In genomic region chr7:19970514-19970913, GRCh38 we compare ENCODE assay signal across 21 cellular contexts.
"Had no signal": no experiment of that assay in that cellular context is flagged by ENCODE, and none has a peak within 500 bp of the region (broad histone marks: within the 10 kb centered on the region; RNA-seq: fewer than 3 reads in every experiment).

No MANE protein-coding gene starts in this region.

- H3K36me3 ChIP-seq: brain microvascular endothelial cell, colonic mucosa, gastroesophageal sphincter, heart left ventricle, thoracic aorta, upper lobe of right lung had no signal

- H3K27ac Mint-ChIP-seq: activated CD4-positive, alpha-beta T cell treated with anti-CD3 and anti-CD28 coated beads, Interleukin-2, amount 10 ng/mL, durations not matched to agents 7 days and 5 days; activated CD8-positive, alpha-beta T cell treated with anti-CD3 and anti-CD28 coated beads, Interleukin-2, amount 10 ng/mL, durations not matched to agents 7 days and 5 days; activated T-cell treated with anti-CD3 and anti-CD28 coated beads, Interleukin-2, amount 50 U/mL, for 24 hours; activated T-helper 2 cell treated with anti-CD3 and anti-CD28 coated beads, Interferon-gamma antibody, Interleukin-2, Interleukin-4, amounts not matched to agents 10 μg/mL and 5 μg/mL and 100 μg/mL, durations not matched to agents 14 hours and 24 hours and 36 hours; naive thymus-derived CD8-positive, alpha-beta T cell; stimulated activated effector memory CD8-positive, alpha-beta T cell treated with anti-CD3 and anti-CD28 coated beads, Interleukin-12 subunit alpha, Interleukin-12 subunit beta, amount 100 ng/mL, for 72 hours had no signal

- H3K27me3 Mint-ChIP-seq: activated CD4-positive, alpha-beta T cell treated with anti-CD3 and anti-CD28 coated beads, Interleukin-2, amount 10 ng/mL, durations not matched to agents 7 days and 5 days; activated T-cell treated with anti-CD3 and anti-CD28 coated beads, Interleukin-2, amount 50 U/mL, for 24 hours; central memory CD8-positive, alpha-beta T cell had no signal

- ATAC-seq: activated CD8-positive, alpha-beta T cell treated with anti-CD3 and anti-CD28 coated beads, Interleukin-2, amount 10 ng/mL, durations not matched to agents 7 days and 5 days; esophagus mucosa; gastroesophageal sphincter; heart left ventricle; naive thymus-derived CD8-positive, alpha-beta T cell; sciatic nerve; stimulated activated effector memory CD8-positive, alpha-beta T cell treated with anti-CD3 and anti-CD28 coated beads, Interleukin-12 subunit alpha, Interleukin-12 subunit beta, amount 100 ng/mL, for 72 hours; upper lobe of right lung had no signal

- H3K27me3 ChIP-seq: brain microvascular endothelial cell, colonic mucosa, gastroesophageal sphincter, heart left ventricle, upper lobe of right lung had no signal

- H3K27ac ChIP-seq: brain microvascular endothelial cell, gastroesophageal sphincter, heart left ventricle, parathyroid adenoma, thoracic aorta, upper lobe of right lung had no signal

- H3K4me3 Mint-ChIP-seq: activated CD4-positive, alpha-beta T cell treated with anti-CD3 and anti-CD28 coated beads, Interleukin-2, amount 10 ng/mL, durations not matched to agents 7 days and 5 days; activated CD8-positive, alpha-beta T cell treated with anti-CD3 and anti-CD28 coated beads, Interleukin-2, amount 10 ng/mL, durations not matched to agents 7 days and 5 days; activated T-cell treated with anti-CD3 and anti-CD28 coated beads, Interleukin-2, amount 50 U/mL, for 24 hours; central memory CD8-positive, alpha-beta T cell; naive thymus-derived CD8-positive, alpha-beta T cell; stimulated activated effector memory CD8-positive, alpha-beta T cell treated with anti-CD3 and anti-CD28 coated beads, Interleukin-12 subunit alpha, Interleukin-12 subunit beta, amount 100 ng/mL, for 72 hours had no signal

- H3K4me1 ChIP-seq: colonic mucosa, gastroesophageal sphincter, heart left ventricle, parathyroid adenoma, upper lobe of right lung had no signal

- DNase-seq: activated CD4-positive, alpha-beta T cell treated with anti-CD3 and anti-CD28 coated beads, Interleukin-2, amount 10 ng/mL, durations not matched to agents 7 days and 5 days; activated CD8-positive, alpha-beta T cell treated with anti-CD3 and anti-CD28 coated beads, Interleukin-2, amount 10 ng/mL, durations not matched to agents 7 days and 5 days; activated naive CD4-positive, alpha-beta T cell treated with Interleukin-2 at 50 U/mL for 16 hours; activated T-cell treated with anti-CD3 and anti-CD28 coated beads, Interleukin-2, amount 50 U/mL, for 24 hours; anterior cingulate cortex; heart left ventricle; naive thymus-derived CD8-positive, alpha-beta T cell; stimulated activated CD4-positive, alpha-beta T cell treated with anti-CD3 and anti-CD28 coated beads, Interleukin-4, amount 100 ng/mL, for 24 hours; upper lobe of right lung had no signal

- H3K9me3 Mint-ChIP-seq: activated CD4-positive, alpha-beta T cell treated with anti-CD3 and anti-CD28 coated beads, Interleukin-2, amount 10 ng/mL, durations not matched to agents 7 days and 5 days; activated T-cell treated with anti-CD3 and anti-CD28 coated beads, Interleukin-2, amount 50 U/mL, for 24 hours; activated T-helper 2 cell treated with anti-CD3 and anti-CD28 coated beads, Interferon-gamma antibody, Interleukin-2, Interleukin-4, amounts not matched to agents 10 μg/mL and 5 μg/mL and 100 μg/mL, durations not matched to agents 14 hours and 24 hours and 36 hours; naive thymus-derived CD8-positive, alpha-beta T cell had no signal

- H3K36me3 Mint-ChIP-seq: naive thymus-derived CD8-positive, alpha-beta T cell; stimulated activated effector memory CD8-positive, alpha-beta T cell treated with anti-CD3 and anti-CD28 coated beads, Interleukin-12 subunit alpha, Interleukin-12 subunit beta, amount 100 ng/mL, for 72 hours had no signal

- H3K9me3 ChIP-seq: colonic mucosa, gastroesophageal sphincter, heart left ventricle, thoracic aorta, upper lobe of right lung had no signal

- H3K4me1 Mint-ChIP-seq: activated CD4-positive, alpha-beta T cell treated with anti-CD3 and anti-CD28 coated beads, Interleukin-2, amount 10 ng/mL, durations not matched to agents 7 days and 5 days; central memory CD8-positive, alpha-beta T cell; naive thymus-derived CD8-positive, alpha-beta T cell; stimulated activated effector memory CD8-positive, alpha-beta T cell treated with anti-CD3 and anti-CD28 coated beads, Interleukin-12 subunit alpha, Interleukin-12 subunit beta, amount 100 ng/mL, for 72 hours had no signal

- H2AFZ ChIP-seq: parathyroid adenoma had no signal

- H3K79me2 ChIP-seq: parathyroid adenoma had no signal

- FAIRE-seq: endometrium had no signal

- H3K4me3 ChIP-seq: colonic mucosa, gastroesophageal sphincter, heart left ventricle, smooth muscle cell, thoracic aorta, upper lobe of right lung had no signal

- H3K9ac ChIP-seq: parathyroid adenoma had no signal
